Comparison of ENCODE assay signal across 11 cellular contexts in genomic region chr2:241161646-241162281, GRCh38. TPM values are rescaled to one million over a fixed set of nuclear protein-coding genes. Genes with fewer than 3 reads are reported as not detected.
DNase-seq lines count a peak whose midpoint lies in the region; ATAC-seq and TF ChIP-seq lines count a peak whose summit lies in the region.
"Had no signal": no experiment of that assay in that cellular context is flagged by ENCODE, and none has a peak within 500 bp of the region (broad histone marks: within the 10 kb centered on the region; RNA-seq: fewer than 3 reads in every experiment).

No MANE protein-coding gene starts in this region.

- intact Hi-C loops in left cardiac atrium (cut with DNase I) (no loop called here), sigmoid colon (cut with DNase I) (no loop called here)

- H3K27ac ChIP-seq in sigmoid colon: peak overlapping the region; percentile 74 to 87 (median 76)

- H3K36me3 ChIP-seq in sigmoid colon: peaks cover 12 to 69% (median 37%) of the 10 kb centered on the region in 4 donors

- ATAC-seq in left cardiac atrium (peak; percentile 95 to 97), HG03108 (IDR thresholded peaks at IDR 0.05; ENCODE audit: unreplicated experiment) (no peak)

- H3K27me3 ChIP-seq in sigmoid colon: no peaks in the 10 kb centered on the region

- 76 to 81% methylated on average over 9 of the region's 9 CpGs for WGBS in sigmoid colon, 2 donors

- peak; percentile 83 for DNase-seq in EH (ENCODE audit: low read depth)
- DNase-seq in amygdala (lab: John Stamatoyannopoulos, UW): peak in 30 of 56 donors; percentile 6 to 71 (median 34)
- DNase-seq in left cardiac atrium: peak; percentile 85
- DNase-seq in sigmoid colon: peak; percentile 93
- no peak for DNase-seq in COR-L47 (lab: John Stamatoyannopoulos, UW)
- no peak for DNase-seq in NCI-H1048 (lab: John Stamatoyannopoulos, UW)
- DNase-seq in SKM-1 (lab: John Stamatoyannopoulos, UW; ENCODE audit: unreplicated experiment): no peak
- DNase-seq: endodermal cell, MM.1S had no signal

- H3K9me3 ChIP-seq in sigmoid colon: no peaks in the 10 kb centered on the region
- H3K9me3 ChIP-seq: HAP-1 had no signal

- peak in 1 of 4 donors; percentile 61 for TF ChIP-seq EP300 in sigmoid colon (IDR thresholded peaks at IDR 0.05)

- TF ChIP-seq POLR2A in sigmoid colon (IDR thresholded peaks at IDR 0.05): no peak

- TF ChIP-seq CTCF in sigmoid colon (IDR thresholded peaks at IDR 0.05): no peak

- peaks cover 0 to 18% (median 16%) of the 10 kb centered on the region in 4 donors for H3K4me1 ChIP-seq in sigmoid colon
- H3K4me1 ChIP-seq: HAP-1 had no signal

- no peak overlapping the region for H3K4me3 ChIP-seq in sigmoid colon
- H3K4me3 ChIP-seq: HAP-1 had no signal

RNA-seq across cellular contexts. Expression of gene PPP1R7, which starts 11.5 kb away (rescaled TPM):
- 10 to 100 TPM; 61.9 to 68.4 TPM for total RNA-seq in left cardiac atrium
- 10 to 100 TPM; 41.3 to 63.5 (median 56.8) TPM for total RNA-seq in sigmoid colon
- polyA plus RNA-seq in sigmoid colon: 10 to 100 TPM; 76.3 to 89.7 (median 78.7) TPM

RNA-seq across cellular contexts. Expression of gene PASK, which starts 12.5 kb away (rescaled TPM):
- 1 to 10 TPM; 1.7 to 4.6 TPM for total RNA-seq in left cardiac atrium
- total RNA-seq in sigmoid colon: 1 to 10 TPM; 2.8 to 7.7 (median 4.7) TPM
- polyA plus RNA-seq in sigmoid colon: 10 to 100 TPM in 1 of 3 donors, 1 to 10 TPM in 2; 1.4 to 16.4 (median 1.8) TPM

RNA-seq across cellular contexts. Expression of gene ANO7, which starts 26.7 kb away (rescaled TPM):
- total RNA-seq in left cardiac atrium: 1 to 10 TPM; 1.2 to 1.8 TPM
- total RNA-seq in sigmoid colon: 1 to 10 TPM in 1 of 4 donors, under 1 TPM in 1, not detected in 2; 0.41 to 1.7 TPM
- 10 to 100 TPM in 1 of 3 donors, 1 to 10 TPM in 2; 3.9 to 39.2 (median 7.8) TPM for polyA plus RNA-seq in sigmoid colon

RNA-seq across cellular contexts. Expression of gene MTERF4, which starts 59.7 kb away (rescaled TPM):
- total RNA-seq in left cardiac atrium (10 to 100 TPM; 19.1 to 21.7 TPM), sigmoid colon (10 to 100 TPM; 18.9 to 47.9 (median 33.2) TPM)
- 10 to 100 TPM; 27.0 to 40.2 (median 29.1) TPM for polyA plus RNA-seq in sigmoid colon

Comparison
In these comparisons a context has a peak if more than half of its experiments do, and no peak if none do; other contexts are left out.
1. DNase-seq: peak in EH (single experiment), amygdala (30 of 56), left cardiac atrium (single experiment) and sigmoid colon (single experiment); none in COR-L47 (single experiment), NCI-H1048 (single experiment) and SKM-1 (single experiment).